Comparison of ENCODE assay signal across 14 cellular contexts in genomic region chr4:68815617-68816409, GRCh38. TPM values are rescaled to one million over a fixed set of nuclear protein-coding genes. Genes with fewer than 3 reads are reported as not detected.
DNase-seq lines count a peak whose midpoint lies in the region; ATAC-seq, FAIRE-seq and TF ChIP-seq lines count a peak whose summit lies in the region.
"Not testable (repeated sequence)": the region's sequence is repeated elsewhere in the genome, so short reads cannot be mapped to it uniquely, and the experiment has no call there.
"Had no signal": no experiment of that assay in that cellular context is flagged by ENCODE, and none has a peak within 500 bp of the region (broad histone marks: within the 10 kb centered on the region; RNA-seq: fewer than 3 reads in every experiment).

UGT2B10 (plus strand) TSS chr4:68815994; CDS start chr4:68816020, 26 bp downstream.

- H3K4me1 Mint-ChIP-seq in WTC11 (peaks cover 25% of the 10 kb centered on the region), endodermal cell (peaks cover 23% of the 10 kb centered on the region), progenitor cell of endocrine pancreas (ENCODE audit: low read depth) (peaks cover 26% of the 10 kb centered on the region)

- POLR2A ChIA-PET in WTC11 (lab: Charles Lee) = not testable (repeated sequence)

- not testable (repeated sequence) for H3K27me3 ChIP-seq in endodermal cell (ENCODE audit: control insufficient read depth, insufficient read depth, low read length, poor library complexity, severe bottlenecking); right lobe of liver

- H3K27ac ChIP-seq in endodermal cell (ENCODE audit: low read depth, low read length) = not testable (repeated sequence)
- H3K27ac ChIP-seq in right lobe of liver = peak within 1 kb of the TSS in 2 of 3 donors; percentile 54 to 76

- not testable (repeated sequence) for H3K27me3 Mint-ChIP-seq in WTC11 (ENCODE audit: low read depth); endodermal cell (ENCODE audit: insufficient read depth); progenitor cell of endocrine pancreas

- not testable (repeated sequence) for ATAC-seq in WTC11
- peak; percentile 85 for ATAC-seq in left colon
- ATAC-seq in right lobe of liver = peak; percentile 45 to 78 (median 68)

- WGBS in endodermal cell (ENCODE audit: insufficient coverage in 1 of 2, insufficient read length in 1 of 2), 2 experiments = 0 to 78% methylated on average over 1 to 3 of the region's 4 CpGs
- 13% methylated on average over 4 of the region's 4 CpGs for WGBS in right lobe of liver (ENCODE audit: insufficient coverage, low coverage, low lambda C conversion rate, missing lambda C conversion rate)

- TF ChIP-seq CTCF in LNCaP clone FGC (IDR thresholded peaks at IDR 0.05; ENCODE audit: control insufficient read depth, extremely low read depth, insufficient read depth); WTC11 (IDR thresholded peaks at IDR 0.05); endodermal cell (conservative IDR thresholded peaks at IDR 0.05); right lobe of liver (IDR thresholded peaks at IDR 0.05); progenitor cell of endocrine pancreas (IDR thresholded peaks at IDR 0.05; ENCODE audit: unreplicated experiment): not testable (repeated sequence)

- not testable (repeated sequence) for H3K36me3 Mint-ChIP-seq in WTC11; endodermal cell (ENCODE audit: low read depth); progenitor cell of endocrine pancreas (ENCODE audit: insufficient read depth)

- H3K27ac Mint-ChIP-seq in WTC11 (peak within 1 kb of the TSS; percentile 51), endodermal cell (peak within 1 kb of the TSS; percentile 85), progenitor cell of endocrine pancreas (peak within 1 kb of the TSS; percentile 86)

- DNase-seq in GM19239 (ENCODE audit: insufficient read length, low spot score); WTC11 (ENCODE audit: low spot score); endodermal cell; left colon; right lobe of liver; progenitor cell of endocrine pancreas (ENCODE audit: low spot score, unreplicated experiment): not testable (repeated sequence)
- peak; percentile 79 for DNase-seq in LNCaP clone FGC (ENCODE audit: low read depth)

- H3K36me3 ChIP-seq in endodermal cell (ENCODE audit: control insufficient read depth, insufficient read depth, low read length); right lobe of liver: not testable (repeated sequence)

- CTCF ChIA-PET in WTC11 (lab: Charles Lee) = not testable (repeated sequence)

- not testable (repeated sequence) for H3K4me1 ChIP-seq in endodermal cell (ENCODE audit: control insufficient read depth, insufficient read depth, low read length); right lobe of liver

- FAIRE-seq in A204.1 (lab: Jason Lieb, UNC) (peak; percentile 68), GM19239 (lab: Jason Lieb, UNC) (peak; percentile 8)

- H3K9me3 Mint-ChIP-seq in WTC11, endodermal cell: not testable (repeated sequence)
- peaks cover 13% of the 10 kb centered on the region for H3K9me3 Mint-ChIP-seq in progenitor cell of endocrine pancreas (ENCODE audit: low read depth)

- not testable (repeated sequence) for H3K9me3 ChIP-seq in endodermal cell (ENCODE audit: control insufficient read depth, low read length); right lobe of liver

- not testable (repeated sequence) for H3K9ac ChIP-seq in endodermal cell (ENCODE audit: extremely low read depth, low read length, poor library complexity, severe bottlenecking)

- intact Hi-C loops in left colon (cut with DNase I, micrococcal nuclease); right lobe of liver (cut with DNase I): not testable (repeated sequence)

- not testable (repeated sequence) for H3K4me3 ChIP-seq in LNCaP clone FGC (ENCODE audit: low read depth, low read length); endodermal cell (ENCODE audit: low read length)
- H3K4me3 ChIP-seq in right lobe of liver = peak within 1 kb of the TSS; percentile 14 to 54 (median 42)

- TF ChIP-seq POLR2A in right lobe of liver (IDR thresholded peaks at IDR 0.05) = not testable (repeated sequence)

- peak within 1 kb of the TSS; percentile 47 for H3K4me3 Mint-ChIP-seq in WTC11
- H3K4me3 Mint-ChIP-seq in endodermal cell = not testable (repeated sequence)
- peak within 1 kb of the TSS; percentile 1 for H3K4me3 Mint-ChIP-seq in progenitor cell of endocrine pancreas (ENCODE audit: low read depth)

TF ChIP-seq in WTC11, 78 proteins besides CTCF, POLR2A, EP300 and RAD21:
- TF ChIP-seq GABPB1 (CRISPR knock-in tag; IDR thresholded peaks at IDR 0.05) = 0 out of 2 replicates have a peak, but pooled peaks have one; percentile 40

RNA-seq across cellular contexts. Expression of gene UGT2B10, which starts in this region (rescaled TPM):
- total RNA-seq in WTC11 (2021) (0.16 to 0.17 TPM (median 0.16 TPM) in 3 replicates), endodermal cell (not detected), left colon (1 to 10 TPM in 1 of 2 donors, under 1 TPM in 1; 0.58 to 1.8 TPM), right lobe of liver (100 to 1,000 TPM in 4 of 6 experiments, 10 to 100 TPM in 2; 23.0 to 588 (median 201) TPM), progenitor cell of endocrine pancreas (not detected in 2 replicates)
- polyA plus RNA-seq in endodermal cell (2013, experiment 1 of 2) = not detected
- polyA plus RNA-seq in endodermal cell (2013, experiment 2 of 2) = not detected
- total RNA-seq: A172; CD4-positive, alpha-beta T cell; H4; IMR-90 had no signal
- polyA plus RNA-seq: BJ, IMR-90, K562 had no signal

Comparison
In these comparisons a context has a peak if more than half of its experiments do, and no peak if none do; other contexts are left out.
1. RNA of gene UGT2B10 (total RNA-seq): 23.0 to 588 TPM in right lobe of liver; 0.58 to 1.8 TPM in left colon, 0.16 to 0.17 TPM in WTC11, not detected in endodermal cell and not detected in progenitor cell of endocrine pancreas; every median in the first group is over 4 times any median in the second.
2. Peak in every context shown above with its lines, with median percentiles within 50 percentile points of each other: H3K27ac Mint-ChIP-seq.